In the genomic region with DNA sequence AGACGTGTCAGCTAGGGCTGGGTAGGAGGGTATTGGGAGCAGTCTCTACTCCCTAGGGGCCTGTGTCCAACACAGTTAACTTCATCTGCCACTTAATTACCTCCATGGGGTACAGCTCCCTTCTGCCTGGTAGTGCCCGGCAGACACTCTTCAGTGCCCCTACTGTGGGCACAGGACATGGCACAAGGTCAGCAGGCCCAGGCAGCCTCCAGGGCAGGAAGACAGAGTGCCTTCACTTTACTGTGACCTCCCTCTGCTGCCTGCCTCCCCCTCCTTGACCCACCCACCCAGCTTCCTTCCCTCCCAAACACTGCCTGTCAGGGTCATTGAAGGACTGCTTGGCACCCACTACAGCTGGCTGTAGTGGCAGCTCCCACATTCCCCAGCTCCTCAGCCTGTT, we compare ENCODE assay signal across 34 cellular contexts.
"Had no signal": no experiment of that assay in that cellular context is flagged by ENCODE, and none has a peak within 500 bp of the region (broad histone marks: within the 10 kb centered on the region; RNA-seq: fewer than 3 reads in every experiment).

No MANE protein-coding gene starts in this region.

- ATAC-seq: activated CD8-positive, alpha-beta T cell treated with anti-CD3 and anti-CD28 coated beads for 36 hours; activated naive CD4-positive, alpha-beta T cell treated with anti-CD3 and anti-CD28 coated beads, Interleukin-2, amount 50 U/mL, for 72 hours; activated T-cell treated with anti-CD3 and anti-CD28 coated beads, Interleukin-2, amount 50 U/mL, for 4 hours; activated T-cell treated with anti-CD3 and anti-CD28 coated beads, Interleukin-2, amount 50 U/mL, for 72 hours; activated T-helper 17 cell treated with anti-CD3 and anti-CD28 coated beads, Interleukin-2, amount 50 U/mL, for 72 hours; body of pancreas had no signal

- H3K9me3 ChIP-seq: adrenal gland, body of pancreas, breast epithelium had no signal

- H3K4me3 Mint-ChIP-seq: activated B cell treated with CpG ODN at 0.5 μM for 24 hours; activated CD4-positive, alpha-beta memory T cell treated with anti-CD3 and anti-CD28 coated beads for 36 hours; activated CD4-positive, alpha-beta T cell treated with anti-CD3 and anti-CD28 coated beads, Interleukin-2, amount 10 ng/mL, durations not matched to agents 24 days and 14 days; activated CD8-positive, alpha-beta T cell treated with anti-CD3 and anti-CD28 coated beads for 36 hours; activated naive CD8-positive, alpha-beta T cell treated with anti-CD3 and anti-CD28 coated beads for 36 hours; activated T-cell treated with anti-CD3 and anti-CD28 coated beads, Interleukin-2, amount 50 U/mL, for 4 hours; activated T-cell treated with anti-CD3 and anti-CD28 coated beads, Interleukin-2, amount 50 U/mL, for 72 hours; activated T-helper 1 cell treated with anti-CD3 and anti-CD28 coated beads, Interleukin-12 subunit alpha, Interleukin-12 subunit beta, Interleukin-2, Interleukin-4 antibody, amounts not matched to agents 30 ng/mL and 10 ng/mL and 1 ng/mL, durations not matched to agents 14 hours and 24 hours and 36 hours; activated T-helper 17 cell treated with anti-CD3 and anti-CD28 coated beads, Interleukin-2, amount 50 U/mL, for 72 hours; T-helper 1 cell treated with Interleukin-12 subunit alpha and Interleukin-12 subunit beta and Interleukin-4 antibody, amounts not matched to agents 30 μg/mL and 1 μg/mL, for 36 hours; T-helper 2 cell treated with Interferon-gamma antibody and Interleukin-4, amounts not matched to agents 5 μg/mL and 100 μg/mL, for 36 hours had no signal

- H3K9me3 Mint-ChIP-seq: activated B cell treated with CpG ODN at 0.5 μM for 24 hours; activated CD4-positive, alpha-beta memory T cell treated with anti-CD3 and anti-CD28 coated beads for 36 hours; activated CD4-positive, alpha-beta T cell treated with anti-CD3 and anti-CD28 coated beads, Interleukin-2, amount 10 ng/mL, durations not matched to agents 24 days and 14 days; activated CD8-positive, alpha-beta T cell treated with anti-CD3 and anti-CD28 coated beads for 36 hours; activated naive CD4-positive, alpha-beta T cell treated with anti-CD3 and anti-CD28 coated beads, Interleukin-2, amount 50 U/mL, for 72 hours; activated naive CD8-positive, alpha-beta T cell treated with anti-CD3 and anti-CD28 coated beads for 36 hours; activated T-cell treated with anti-CD3 and anti-CD28 coated beads, Interleukin-2, amount 50 U/mL, for 4 hours; activated T-cell treated with anti-CD3 and anti-CD28 coated beads, Interleukin-2, amount 50 U/mL, for 72 hours; activated T-helper 1 cell treated with anti-CD3 and anti-CD28 coated beads, Interleukin-12 subunit alpha, Interleukin-12 subunit beta, Interleukin-2, Interleukin-4 antibody, amounts not matched to agents 30 ng/mL and 10 ng/mL and 1 ng/mL, durations not matched to agents 14 hours and 24 hours and 36 hours; activated T-helper 17 cell treated with anti-CD3 and anti-CD28 coated beads, Interleukin-2, amount 50 U/mL, for 72 hours; T-helper 1 cell treated with Interleukin-12 subunit alpha and Interleukin-12 subunit beta and Interleukin-4 antibody, amounts not matched to agents 30 μg/mL and 1 μg/mL, for 36 hours; T-helper 2 cell treated with Interferon-gamma antibody and Interleukin-4, amounts not matched to agents 5 μg/mL and 100 μg/mL, for 36 hours had no signal

- H3K27me3 ChIP-seq: adrenal gland, body of pancreas, brain microvascular endothelial cell, breast epithelium had no signal

- H3K4me1 Mint-ChIP-seq: activated B cell treated with CpG ODN at 0.5 μM for 24 hours had no signal

- H3K27ac Mint-ChIP-seq: activated B cell treated with CpG ODN at 0.5 μM for 24 hours; activated CD4-positive, alpha-beta memory T cell treated with anti-CD3 and anti-CD28 coated beads for 36 hours; activated CD4-positive, alpha-beta T cell treated with anti-CD3 and anti-CD28 coated beads, Interleukin-2, amount 10 ng/mL, durations not matched to agents 24 days and 14 days; activated CD8-positive, alpha-beta T cell treated with anti-CD3 and anti-CD28 coated beads for 36 hours; activated naive CD8-positive, alpha-beta T cell treated with anti-CD3 and anti-CD28 coated beads for 36 hours; activated T-cell treated with anti-CD3 and anti-CD28 coated beads, Interleukin-2, amount 50 U/mL, for 72 hours had no signal

- H3K4me3 ChIP-seq: adrenal gland, body of pancreas, breast epithelium had no signal

- H3K4me1 ChIP-seq: adrenal gland, body of pancreas, breast epithelium had no signal

- H3K36me3 ChIP-seq: breast epithelium had no signal

- H3K27me3 Mint-ChIP-seq: activated B cell treated with CpG ODN at 0.5 μM for 24 hours; activated CD4-positive, alpha-beta memory T cell treated with anti-CD3 and anti-CD28 coated beads for 36 hours; activated CD4-positive, alpha-beta T cell treated with anti-CD3 and anti-CD28 coated beads, Interleukin-2, amount 10 ng/mL, durations not matched to agents 24 days and 14 days; activated CD8-positive, alpha-beta T cell treated with anti-CD3 and anti-CD28 coated beads for 36 hours; activated naive CD8-positive, alpha-beta T cell treated with anti-CD3 and anti-CD28 coated beads for 36 hours; activated T-helper 17 cell treated with anti-CD3 and anti-CD28 coated beads, Interleukin-2, amount 50 U/mL, for 72 hours had no signal

- DNase-seq: activated B cell treated with CpG ODN at 0.5 μM for 24 hours; activated CD4-positive, alpha-beta memory T cell treated with anti-CD3 and anti-CD28 coated beads for 36 hours; activated CD4-positive, alpha-beta T cell treated with anti-CD3 and anti-CD28 coated beads for 4 hours; activated CD4-positive, alpha-beta T cell treated with anti-CD3 and anti-CD28 coated beads, Interleukin-2, amount 10 ng/mL, durations not matched to agents 24 days and 14 days; activated CD4-positive, alpha-beta T cell treated with anti-CD3 and anti-CD28 coated beads, Interleukin-2, amount 50 U/mL, for 1 hour; activated CD4-positive, alpha-beta T cell treated with anti-CD3 and anti-CD28 coated beads, Interleukin-2, amount 50 U/mL, for 4 hours; activated CD4-positive, CD25-positive, alpha-beta regulatory T cell treated with anti-CD3 and anti-CD28 coated beads, Interleukin-2, amount 50 U/mL, for 72 hours; activated CD8-positive, alpha-beta memory T cell treated with anti-CD3 and anti-CD28 coated beads, Interleukin-2, amount 50 U/mL, for 4 hours; activated CD8-positive, alpha-beta T cell treated with anti-CD3 and anti-CD28 coated beads for 36 hours; activated effector memory CD4-positive, alpha-beta T cell treated with anti-CD3 and anti-CD28 coated beads, Interleukin-2, amount 50 U/mL, for 16 hours; activated gamma-delta T cell treated with Interleukin-2 at 50 U/mL for 16 hours; activated naive CD4-positive, alpha-beta T cell; activated naive CD4-positive, alpha-beta T cell treated with anti-CD3 and anti-CD28 coated beads, Interleukin-2, amount 50 U/mL, for 16 hours; activated naive CD8-positive, alpha-beta T cell treated with anti-CD3 and anti-CD28 coated beads for 36 hours; activated T-cell treated with anti-CD3 and anti-CD28 coated beads for 4 hours; activated T-cell treated with anti-CD3 and anti-CD28 coated beads, Interleukin-2, amount 50 U/mL, for 1 hour; activated T-cell treated with anti-CD3 and anti-CD28 coated beads, Interleukin-2, amount 50 U/mL, for 4 hours; activated T-cell treated with anti-CD3 and anti-CD28 coated beads, Interleukin-2, amount 50 U/mL, for 72 hours; adrenal gland; amniotic stem cell; aorta; body of pancreas; brain microvascular endothelial cell; central memory CD4-positive, alpha-beta T cell; T-helper 1 cell; T-helper 2 cell; T-helper 9 cell had no signal

- H3K27ac ChIP-seq: adrenal gland, body of pancreas, brain microvascular endothelial cell, breast epithelium, VCaP had no signal
